Comparison of ENCODE assay signal across 34 cellular contexts in the genomic region with DNA sequence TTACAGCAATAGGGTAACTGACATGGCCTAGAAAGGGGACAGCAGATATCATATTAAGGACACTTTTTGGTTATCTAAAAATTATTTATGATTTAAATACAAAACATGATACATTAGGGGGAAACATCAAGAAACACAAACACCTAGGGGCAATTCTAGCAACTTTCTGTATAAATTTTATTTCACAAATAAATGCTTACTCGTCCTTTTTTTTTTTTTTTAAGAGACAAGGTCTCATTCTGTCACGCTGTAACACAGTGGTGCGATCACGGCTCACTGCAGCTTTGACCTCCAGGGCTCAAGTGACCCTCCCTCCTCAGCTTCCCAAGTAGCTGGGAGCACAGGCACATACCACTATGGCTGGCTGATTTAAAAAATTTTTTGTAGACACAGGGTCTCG.
"Had no signal": no experiment of that assay in that cellular context is flagged by ENCODE, and none has a peak within 500 bp of the region (broad histone marks: within the 10 kb centered on the region; RNA-seq: fewer than 3 reads in every experiment).

No MANE protein-coding gene starts in this region.

- ATAC-seq: activated CD8-positive, alpha-beta T cell treated with anti-CD3 and anti-CD28 coated beads for 36 hours; activated naive CD4-positive, alpha-beta T cell treated with anti-CD3 and anti-CD28 coated beads, Interleukin-2, amount 50 U/mL, for 72 hours; activated T-cell treated with anti-CD3 and anti-CD28 coated beads, Interleukin-2, amount 50 U/mL, for 4 hours; activated T-cell treated with anti-CD3 and anti-CD28 coated beads, Interleukin-2, amount 50 U/mL, for 72 hours; activated T-helper 17 cell treated with anti-CD3 and anti-CD28 coated beads, Interleukin-2, amount 50 U/mL, for 72 hours; body of pancreas; T-cell; T-helper 17 cell had no signal

- H3K4me1 ChIP-seq: adrenal gland, body of pancreas, breast epithelium had no signal

- H3K4me3 ChIP-seq: adrenal gland, body of pancreas, breast epithelium had no signal

- DNase-seq: activated B cell treated with CpG ODN at 0.5 μM for 24 hours; activated CD4-positive, alpha-beta memory T cell treated with anti-CD3 and anti-CD28 coated beads for 36 hours; activated CD4-positive, alpha-beta T cell treated with anti-CD3 and anti-CD28 coated beads for 4 hours; activated CD4-positive, alpha-beta T cell treated with anti-CD3 and anti-CD28 coated beads, Interleukin-2, amount 10 ng/mL, durations not matched to agents 24 days and 14 days; activated CD4-positive, alpha-beta T cell treated with anti-CD3 and anti-CD28 coated beads, Interleukin-2, amount 50 U/mL, for 1 hour; activated CD4-positive, alpha-beta T cell treated with anti-CD3 and anti-CD28 coated beads, Interleukin-2, amount 50 U/mL, for 4 hours; activated CD4-positive, CD25-positive, alpha-beta regulatory T cell treated with anti-CD3 and anti-CD28 coated beads, Interleukin-2, amount 50 U/mL, for 72 hours; activated CD8-positive, alpha-beta memory T cell treated with anti-CD3 and anti-CD28 coated beads, Interleukin-2, amount 50 U/mL, for 4 hours; activated CD8-positive, alpha-beta T cell treated with anti-CD3 and anti-CD28 coated beads for 36 hours; activated effector memory CD4-positive, alpha-beta T cell treated with anti-CD3 and anti-CD28 coated beads, Interleukin-2, amount 50 U/mL, for 16 hours; activated gamma-delta T cell treated with Interleukin-2 at 50 U/mL for 16 hours; activated naive CD4-positive, alpha-beta T cell; activated naive CD4-positive, alpha-beta T cell treated with anti-CD3 and anti-CD28 coated beads for 36 hours; activated naive CD4-positive, alpha-beta T cell treated with anti-CD3 and anti-CD28 coated beads, Interleukin-2, amount 50 U/mL, for 16 hours; activated naive CD8-positive, alpha-beta T cell treated with anti-CD3 and anti-CD28 coated beads for 36 hours; activated T-cell treated with anti-CD3 and anti-CD28 coated beads for 4 hours; activated T-cell treated with anti-CD3 and anti-CD28 coated beads, Interleukin-2, amount 50 U/mL, for 1 hour; activated T-cell treated with anti-CD3 and anti-CD28 coated beads, Interleukin-2, amount 50 U/mL, for 4 hours; activated T-cell treated with anti-CD3 and anti-CD28 coated beads, Interleukin-2, amount 50 U/mL, for 72 hours; amniotic stem cell; aorta; body of pancreas; brain microvascular endothelial cell; central memory CD4-positive, alpha-beta T cell; T-cell; T-helper 17 cell; T-helper 9 cell had no signal

- FAIRE-seq: astrocyte, TTC549 had no signal

- H3K27me3 ChIP-seq: adrenal gland, body of pancreas, brain microvascular endothelial cell had no signal

- H3K36me3 ChIP-seq: adrenal gland, brain microvascular endothelial cell, breast epithelium had no signal

- H3K27ac ChIP-seq: adrenal gland, body of pancreas, brain microvascular endothelial cell, breast epithelium, VCaP had no signal

- H3K9me3 ChIP-seq: adrenal gland, body of pancreas, breast epithelium had no signal
